11 cellular contexts compared by ENCODE assay signal in genomic region chr7:50166997-50167961, GRCh38.
A peak's percentile ranks its signal among the peaks of the same experiment; 100 is the strongest.
DNase-seq lines count a peak whose midpoint lies in the region; ATAC-seq and TF ChIP-seq lines count a peak whose summit lies in the region.
"Had no signal": no experiment of that assay in that cellular context is flagged by ENCODE, and none has a peak within 500 bp of the region (broad histone marks: within the 10 kb centered on the region; RNA-seq: fewer than 3 reads in every experiment).

No MANE protein-coding gene starts in this region.

- no peaks in the 10 kb centered on the region for H3K9me3 Mint-ChIP-seq in GM23338
- peaks cover 0 to 2% (median 0%) of the 10 kb centered on the region in 11 donors for H3K9me3 Mint-ChIP-seq in naive thymus-derived CD4-positive, alpha-beta T cell
- H3K9me3 Mint-ChIP-seq: nephron progenitor cell had no signal

- no peaks in the 10 kb centered on the region for H3K27me3 ChIP-seq in GM23338 (ENCODE audit: insufficient read depth)
- no peaks in the 10 kb centered on the region for H3K27me3 ChIP-seq in naive thymus-derived CD4-positive, alpha-beta T cell (ENCODE audit: control insufficient read depth in 2 of 2, insufficient read depth in 2 of 2, low read length in 2 of 2)
- H3K27me3 ChIP-seq: suprapubic skin had no signal

- H2AFZ ChIP-seq in GM23338, result peak overlapping the region; percentile 76; the same call in 1 of the 2 replicates
- H2AFZ ChIP-seq in OCI-LY7 (ENCODE audit: low read length), result peak overlapping the region; percentile 83

- H4K20me1 ChIP-seq in GM23338 (replicated peaks; ENCODE audit: insufficient read depth) (no peaks in the 10 kb centered on the region), OCI-LY7 (ENCODE audit: insufficient read depth, low read length) (no peaks in the 10 kb centered on the region)

- H3K4me2 ChIP-seq in GM23338 (no peak overlapping the region), OCI-LY7 (ENCODE audit: low read length) (peak overlapping the region; percentile 60)

- H3K27ac ChIP-seq in GM23338 (ENCODE audit: low read depth), result no peak overlapping the region
- peak overlapping the region; percentile 61 for H3K27ac ChIP-seq in OCI-LY7 (ENCODE audit: low read depth, low read length, poor library complexity, severe bottlenecking)
- peak overlapping the region; percentile 38 for H3K27ac ChIP-seq in naive thymus-derived CD4-positive, alpha-beta T cell (ENCODE audit: low read depth, low read length)
- H3K27ac ChIP-seq: suprapubic skin had no signal

- intact Hi-C loops in OCI-LY7 (cut with micrococcal nuclease; ENCODE audit: unreplicated experiment), result no loop called here
- intact Hi-C loops in naive thymus-derived CD4-positive, alpha-beta T cell (cut with micrococcal nuclease), result no loop called here

- POLR2A ChIA-PET in OCI-LY7 (lab: Charles Lee), result interaction anchor here (0.9 to 2.8 kb wide), 7 partner anchors 11 to 22 kb away, joined by 3 to 31 read pairs (median 5); no protein-coding TSS in a partner anchor
- POLR2A ChIA-PET in naive thymus-derived CD4-positive, alpha-beta T cell (lab: Charles Lee), result interaction anchor here (0.6 to 1.8 kb wide), 4 partner anchors 11 to 225 kb away, joined by 3 to 6 read pairs (median 4); no protein-coding TSS in a partner anchor

- CTCF ChIA-PET in OCI-LY7 (lab: Charles Lee; ENCODE audit: unreplicated experiment), result interaction anchor here (0.6 to 1.4 kb wide), 3 partner anchors 15 to 283 kb away, joined by 3 to 5 read pairs (median 4); no protein-coding TSS in a partner anchor
- CTCF ChIA-PET in naive thymus-derived CD4-positive, alpha-beta T cell (lab: Charles Lee), result interaction anchor here (0.5 to 0.6 kb wide), 2 partner anchors 22 to 180 kb away, joined by 3 to 6 read pairs; no protein-coding TSS in a partner anchor

- H3K79me2 ChIP-seq in GM23338 (replicated peaks; ENCODE audit: insufficient read depth) (no peaks in the 10 kb centered on the region), OCI-LY7 (ENCODE audit: insufficient read depth, low read depth, low read length) (no peaks in the 10 kb centered on the region)

- H3K27ac Mint-ChIP-seq in GM23338, result no peak overlapping the region
- peak overlapping the region; percentile 76 to 92 (median 86) for H3K27ac Mint-ChIP-seq in naive thymus-derived CD4-positive, alpha-beta T cell
- H3K27ac Mint-ChIP-seq: nephron progenitor cell had no signal

- no peaks in the 10 kb centered on the region; the same call in 2 of the 3 replicates for H3K4me1 Mint-ChIP-seq in GM23338
- peaks cover 31 to 54% (median 53%) of the 10 kb centered on the region in 7 donors for H3K4me1 Mint-ChIP-seq in naive thymus-derived CD4-positive, alpha-beta T cell
- H3K4me1 Mint-ChIP-seq: nephron progenitor cell had no signal

- H3K36me3 Mint-ChIP-seq in GM23338 (ENCODE audit: low read depth), result no peaks in the 10 kb centered on the region; the same call in 2 of the 3 replicates
- H3K36me3 Mint-ChIP-seq in naive thymus-derived CD4-positive, alpha-beta T cell, result peaks cover 0 to 5% (median 0%) of the 10 kb centered on the region in 5 donors

- H3K36me3 ChIP-seq in GM23338 (ENCODE audit: insufficient read depth), result no peaks in the 10 kb centered on the region
- H3K36me3 ChIP-seq in OCI-LY7 (ENCODE audit: insufficient read depth, low read length), result no peaks in the 10 kb centered on the region
- H3K36me3 ChIP-seq in naive thymus-derived CD4-positive, alpha-beta T cell (ENCODE audit: control insufficient read depth in 2 of 3, insufficient read depth in 3 of 3, low read length in 3 of 3), result no peaks in the 10 kb centered on the region
- H3K36me3 ChIP-seq: suprapubic skin had no signal

- peaks cover 2% of the 10 kb centered on the region for H3K27me3 Mint-ChIP-seq in GM23338 (ENCODE audit: insufficient read depth, low read depth, poor library complexity)
- H3K27me3 Mint-ChIP-seq in naive thymus-derived CD4-positive, alpha-beta T cell, result peaks cover 0 to 5% (median 0%) of the 10 kb centered on the region in 5 donors

- BruUV-seq in OCI-LY7 (replicated peaks; lab: Mats Ljungman, UMichigan), result no TSS peak

- H3K9me2 ChIP-seq in GM23338 (ENCODE audit: insufficient read depth), result no peaks in the 10 kb centered on the region
- H3K9me2 ChIP-seq in OCI-LY7 (ENCODE audit: insufficient read depth, low read length), result no peaks in the 10 kb centered on the region

- H3K4me3 ChIP-seq in GM23338, result no peak overlapping the region
- peak overlapping the region; percentile 10 for H3K4me3 ChIP-seq in OCI-LY7 (ENCODE audit: low read depth, low read length, poor library complexity, severe bottlenecking)
- no peak overlapping the region for H3K4me3 ChIP-seq in naive thymus-derived CD4-positive, alpha-beta T cell (ENCODE audit: low read length)
- H3K4me3 ChIP-seq: suprapubic skin had no signal

- H3K4me1 ChIP-seq in GM23338 (ENCODE audit: insufficient read depth), result no peaks in the 10 kb centered on the region
- H3K4me1 ChIP-seq in OCI-LY7 (ENCODE audit: insufficient read depth, low read length, poor library complexity, severe bottlenecking), result peaks cover 61% of the 10 kb centered on the region
- peaks cover 34 to 37% of the 10 kb centered on the region in 2 donors for H3K4me1 ChIP-seq in naive thymus-derived CD4-positive, alpha-beta T cell (ENCODE audit: control insufficient read depth in 2 of 2, insufficient read depth in 2 of 2, low read length in 2 of 2)
- H3K4me1 ChIP-seq: suprapubic skin had no signal

- peak; percentile 88 for ATAC-seq in GM18861 (IDR thresholded peaks at IDR 0.05; ENCODE audit: unreplicated experiment)
- ATAC-seq in GM23338, result no peak
- ATAC-seq in naive thymus-derived CD4-positive, alpha-beta T cell, result peak; percentile 79
- no peak for ATAC-seq in HG03342 (IDR thresholded peaks at IDR 0.05; ENCODE audit: unreplicated experiment)

- no peaks in the 10 kb centered on the region for H3F3A ChIP-seq in GM23338 (replicated peaks; ENCODE audit: low read depth)

- no peaks in the 10 kb centered on the region for H3K9me3 ChIP-seq in OCI-LY7 (ENCODE audit: low read length)
- H3K9me3 ChIP-seq in naive thymus-derived CD4-positive, alpha-beta T cell (ENCODE audit: control insufficient read depth in 2 of 3, low read length in 3 of 3), result no peaks in the 10 kb centered on the region
- H3K9me3 ChIP-seq: suprapubic skin had no signal

- H3K4me3 Mint-ChIP-seq in GM23338, result no peak overlapping the region
- H3K4me3 Mint-ChIP-seq in naive thymus-derived CD4-positive, alpha-beta T cell, result peak overlapping the region in 6 of 10 donors; percentile 34 to 69 (median 64)
- H3K4me3 Mint-ChIP-seq: nephron progenitor cell had no signal

- no peak for DNase-seq in GM23338 (ENCODE audit: low spot score)
- peak; percentile 84 for DNase-seq in OCI-LY7 (ENCODE audit: low spot score)
- DNase-seq in naive thymus-derived CD4-positive, alpha-beta T cell, result peak in 7 of 9 donors; percentile 39 to 59 (median 52)
- DNase-seq in SK-N-DZ (ENCODE audit: low spot score), result no peak
- DNase-seq in kidney glomerular epithelial cell (lab: John Stamatoyannopoulos, UW), result no peak
- DNase-seq: nephron progenitor cell; NK-92 treated with Interleukin-12 subunit alpha and Interleukin-12 subunit beta, amount 100 ng/mL, for 24 hours; T1000 had no signal

- TF ChIP-seq CTCF in GM23338 (conservative IDR thresholded peaks at IDR 0.05; ENCODE audit: low read depth in 2 of 2) (no peak), OCI-LY7 (conservative IDR thresholded peaks at IDR 0.05; ENCODE audit: low read length) (no peak)

TF ChIP-seq in GM23338, 12 proteins besides CTCF, POLR2A, EP300 and RAD21 (continues in another document):
- no peak for TF ChIP-seq CREB1 (CRISPR knock-in tag; IDR thresholded peaks at IDR 0.05; ENCODE audit: low read depth)
- TF ChIP-seq ZNF331 (CRISPR knock-in tag; IDR thresholded peaks at IDR 0.05; ENCODE audit: low read depth), result no peak
- TF ChIP-seq STAT1 (IDR thresholded peaks at IDR 0.05; ENCODE audit: unreplicated experiment), result no peak
- TF ChIP-seq POLR2AphosphoS5 (IDR thresholded peaks at IDR 0.05; ENCODE audit: low read depth), result no peak

Comparison
In these comparisons a context has a peak if more than half of its experiments do, and no peak if none do; other contexts are left out.
1. ATAC-seq: peak in GM18861 (single experiment) and naive thymus-derived CD4-positive, alpha-beta T cell (single experiment); none in GM23338 (single experiment) and HG03342 (single experiment).
2. DNase-seq: peak in OCI-LY7 (single experiment) and naive thymus-derived CD4-positive, alpha-beta T cell (7 of 9); none in GM23338 (single experiment), SK-N-DZ (single experiment) and kidney glomerular epithelial cell (single experiment).